18 cellular contexts compared by ENCODE assay signal in genomic region chr12:94676922-94677321, GRCh38. TPM values are rescaled to one million over a fixed set of nuclear protein-coding genes. Genes with fewer than 3 reads are reported as not detected.
DNase-seq lines count a peak whose midpoint lies in the region; FAIRE-seq and TF ChIP-seq lines count a peak whose summit lies in the region.
"Had no signal": no experiment of that assay in that cellular context is flagged by ENCODE, and none has a peak within 500 bp of the region (broad histone marks: within the 10 kb centered on the region; RNA-seq: fewer than 3 reads in every experiment).

No MANE protein-coding gene starts in this region.

- H3K27me3 Mint-ChIP-seq in CD14-positive monocyte (ENCODE audit: low read depth in 3 of 3), result peaks cover 0 to 6% (median 3%) of the 10 kb centered on the region in 3 donors

- intact Hi-C loops in CD14-positive monocyte (cut with micrococcal nuclease) (loop anchor here (2.0 to 5.0 kb wide), 2 partner anchors 32 to 35 kb away; no protein-coding TSS in a partner anchor), esophagus squamous epithelium (cut with DNase I) (no loop called here)

- peak overlapping the region; percentile 68 for H3K27ac ChIP-seq in HL-60 (replicated peaks)
- H3K27ac ChIP-seq in esophagus squamous epithelium, result peak overlapping the region; percentile 55 to 84 (median 74)
- H3K27ac ChIP-seq in trophoblast cell (ENCODE audit: low read depth, low read length), result peak overlapping the region; percentile 0
- H3K27ac ChIP-seq in effector memory CD4-positive, alpha-beta T cell (ENCODE audit: insufficient read depth, low read length, poor library complexity, severe bottlenecking), result no peak overlapping the region

- H3K79me2 ChIP-seq in trophoblast cell (ENCODE audit: control insufficient read depth, insufficient read depth, low read length, poor library complexity), result no peaks in the 10 kb centered on the region

- DNase-seq in CD14-positive monocyte (ENCODE audit: low spot score) (peak; percentile 79), HL-60 (ENCODE audit: low read depth in 1 of 2, low spot score in 1 of 2) (no peak), esophagus squamous epithelium (lab: John Stamatoyannopoulos, UW) (no peak), trophoblast cell (peak in 1 of 2 donors; percentile 23), HTR-8/SVneo (ENCODE audit: insufficient read length, low spot score) (no peak), NCI-H446 treated with DMSO at 0.1 percent for 48 hours (lab: John Stamatoyannopoulos, UW) (no peak)
- DNase-seq in effector memory CD4-positive, alpha-beta T cell, result no peak
- no peak for DNase-seq in activated CD4-positive, CD25-positive, alpha-beta regulatory T cell (lab: John Stamatoyannopoulos, UW)
- DNase-seq: activated CD4-positive, alpha-beta T cell treated with anti-CD3 and anti-CD28 coated beads, Interleukin-2, amount 50 U/mL, for 4 hours; activated T-cell treated with anti-CD3 and anti-CD28 coated beads, Interleukin-2, amount 50 U/mL, for 72 hours; COR-L47; GOT3; NCI-H1417 treated with DMSO at 0.1 percent for 48 hours; NCI-H524 treated with DMSO at 0.1 percent for 48 hours; SW 1271 had no signal

- H3K4me1 ChIP-seq in esophagus squamous epithelium (peaks cover 25 to 67% (median 28%) of the 10 kb centered on the region in 3 donors), trophoblast cell (ENCODE audit: control insufficient read depth in 1 of 2, insufficient read depth in 2 of 2, low read length in 2 of 2) (peaks cover 4 to 16% of the 10 kb centered on the region in 2 experiments)
- no peaks in the 10 kb centered on the region for H3K4me1 ChIP-seq in effector memory CD4-positive, alpha-beta T cell (ENCODE audit: control insufficient read depth, insufficient read depth, low read length, poor library complexity, severe bottlenecking)

- H3K4me3 ChIP-seq in HL-60 (replicated peaks; ENCODE audit: insufficient read depth, low read length) (no peak overlapping the region), esophagus squamous epithelium (no peak overlapping the region), trophoblast cell (ENCODE audit: low read depth, low read length) (no peak overlapping the region)
- H3K4me3 ChIP-seq in effector memory CD4-positive, alpha-beta T cell (ENCODE audit: insufficient read depth, low read depth, low read length, poor library complexity, severe bottlenecking), result no peak overlapping the region
- H3K4me3 ChIP-seq: heart right ventricle had no signal

- H3K4ac ChIP-seq in trophoblast cell (ENCODE audit: low read depth, low read length), result no peak overlapping the region

- H4K91ac ChIP-seq in trophoblast cell (ENCODE audit: low read depth, low read length), result no peak overlapping the region

- H3K36me3 Mint-ChIP-seq in CD14-positive monocyte, result peaks cover 3 to 10% of the 10 kb centered on the region in 2 donors
- H3K36me3 Mint-ChIP-seq: activated naive CD4-positive, alpha-beta T cell treated with anti-CD3 and anti-CD28 coated beads, Interleukin-2, amount 50 U/mL, for 24 hours had no signal

- H2BK120ac ChIP-seq in trophoblast cell (ENCODE audit: insufficient read depth, low read length, poor library complexity), result no peak overlapping the region

- no peaks in the 10 kb centered on the region for H3K9me3 ChIP-seq in esophagus squamous epithelium
- no peaks in the 10 kb centered on the region for H3K9me3 ChIP-seq in trophoblast cell (ENCODE audit: insufficient read depth, low read depth, low read length)
- no peaks in the 10 kb centered on the region for H3K9me3 ChIP-seq in effector memory CD4-positive, alpha-beta T cell (ENCODE audit: control insufficient read depth, low read length)
- H3K9me3 ChIP-seq: heart right ventricle had no signal

- H2AK5ac ChIP-seq in trophoblast cell (ENCODE audit: low read length), result no peak overlapping the region

- H3K18ac ChIP-seq in trophoblast cell (ENCODE audit: low read length), result no peak overlapping the region

- H3K4me3 Mint-ChIP-seq in CD14-positive monocyte, result peak overlapping the region; percentile 38 to 83

- peak overlapping the region; percentile 98 to 100 (median 99) for H3K27ac Mint-ChIP-seq in CD14-positive monocyte

- no peak overlapping the region for H3K23ac ChIP-seq in trophoblast cell (ENCODE audit: low read length)

- no peak for TF ChIP-seq POLR2A in esophagus squamous epithelium (IDR thresholded peaks at IDR 0.05)

- H4K8ac ChIP-seq in trophoblast cell (ENCODE audit: low read depth, low read length), result no peak overlapping the region

- WGBS in esophagus squamous epithelium, 2 donors, result 76 to 89% methylated on average over 2 of the region's 2 CpGs
- WGBS in trophoblast cell (ENCODE audit: extremely low coverage, insufficient coverage, insufficient read length), result no CpG with 5 or more reads among the region's 2 CpGs

- H3K4me1 Mint-ChIP-seq in CD14-positive monocyte, result peaks cover 57% of the 10 kb centered on the region

- peaks cover 3% of the 10 kb centered on the region for H3K79me1 ChIP-seq in trophoblast cell (ENCODE audit: low read length)

- H2BK5ac ChIP-seq in trophoblast cell (ENCODE audit: low read depth, low read length, poor library complexity), result no peak overlapping the region

- no peak overlapping the region for H2BK12ac ChIP-seq in trophoblast cell (ENCODE audit: low read length)

- no peak for FAIRE-seq in HTR-8/SVneo (lab: Jason Lieb, UNC)
- FAIRE-seq: endometrium had no signal

- no peak overlapping the region for H3K4me2 ChIP-seq in trophoblast cell (ENCODE audit: low read length)

- H3K14ac ChIP-seq in trophoblast cell (ENCODE audit: low read length), result no peak overlapping the region

- no peak overlapping the region for H2AFZ ChIP-seq in trophoblast cell (ENCODE audit: insufficient read depth, low read length, poor library complexity)

- no peak overlapping the region for H4K12ac ChIP-seq in trophoblast cell (ENCODE audit: low read depth, low read length)

- H3K27me3 ChIP-seq in HL-60 (ENCODE audit: insufficient read depth, poor library complexity, severe bottlenecking) (no peaks in the 10 kb centered on the region), esophagus squamous epithelium (no peaks in the 10 kb centered on the region), trophoblast cell (ENCODE audit: insufficient read depth, low read length) (no peaks in the 10 kb centered on the region)
- no peaks in the 10 kb centered on the region for H3K27me3 ChIP-seq in effector memory CD4-positive, alpha-beta T cell (replicated peaks; ENCODE audit: control insufficient read depth, insufficient read depth, low read length, poor library complexity, severe bottlenecking)
- H3K27me3 ChIP-seq: heart right ventricle had no signal

- no peaks in the 10 kb centered on the region for H3K36me3 ChIP-seq in esophagus squamous epithelium
- H3K36me3 ChIP-seq in trophoblast cell (ENCODE audit: control insufficient read depth in 1 of 2, insufficient read depth in 2 of 2, low read length in 2 of 2), result no peaks in the 10 kb centered on the region
- no peaks in the 10 kb centered on the region for H3K36me3 ChIP-seq in effector memory CD4-positive, alpha-beta T cell (ENCODE audit: control insufficient read depth, insufficient read depth, low read length)
- H3K36me3 ChIP-seq: heart right ventricle had no signal

- TF ChIP-seq CTCF in CD14-positive monocyte (IDR thresholded peaks at IDR 0.05) (no peak), HL-60 (IDR thresholded peaks at IDR 0.05; ENCODE audit: insufficient read depth, low read length) (no peak), esophagus squamous epithelium (IDR thresholded peaks at IDR 0.05) (no peak)

- H3K9ac ChIP-seq in trophoblast cell (ENCODE audit: low read length), result no peak overlapping the region

- H3K9me3 Mint-ChIP-seq in CD14-positive monocyte, result peaks cover 0 to 6% (median 3%) of the 10 kb centered on the region in 7 donors
- H3K9me3 Mint-ChIP-seq: activated naive CD4-positive, alpha-beta T cell treated with anti-CD3 and anti-CD28 coated beads, Interleukin-2, amount 50 U/mL, for 24 hours had no signal

RNA-seq across cellular contexts. Expression of gene TMCC3, which starts 26.6 kb away (rescaled TPM):
- polyA plus RNA-seq in CD14-positive monocyte, result 10 to 100 TPM in 1 of 2 donors, 1 to 10 TPM in 1; 7.1 to 14.7 TPM
- 10 to 100 TPM in 2 of 4 donors, 1 to 10 TPM in 2; 6.8 to 14.2 (median 10.5) TPM for total RNA-seq in esophagus squamous epithelium
- 12.1 and 15.6 TPM in 2 replicates for polyA plus RNA-seq in trophoblast cell (2013)
